Comparison of ENCODE assay signal across 23 cellular contexts in genomic region chr16:86525696-86526095, GRCh38. TPM values are rescaled to one million over a fixed set of nuclear protein-coding genes. Genes with fewer than 3 reads are reported as not detected.
DNase-seq lines count a peak whose midpoint lies in the region; ATAC-seq and TF ChIP-seq lines count a peak whose summit lies in the region.
"Had no signal": no experiment of that assay in that cellular context is flagged by ENCODE, and none has a peak within 500 bp of the region (broad histone marks: within the 10 kb centered on the region; RNA-seq: fewer than 3 reads in every experiment).

No MANE protein-coding gene starts in this region.

- H3K27ac ChIP-seq in left ventricle myocardium inferior (replicated peaks) (no peak overlapping the region), upper lobe of right lung (no peak overlapping the region)
- H3K27ac ChIP-seq: A549; BLaER1 treated with 17β-estradiol and CSF1 and Interleukin-3, amounts not matched to agents 10 nM and 100 nM had no signal

- H3K4me1 ChIP-seq in left ventricle myocardium inferior (peaks cover 12% of the 10 kb centered on the region), upper lobe of right lung (no peaks in the 10 kb centered on the region)
- H3K4me1 ChIP-seq: A549, BE2C had no signal

- TF ChIP-seq CTCF in left ventricle myocardium inferior (IDR thresholded peaks at IDR 0.05; ENCODE audit: borderline replicate concordance) = no peak
- no peak for TF ChIP-seq CTCF in upper lobe of right lung (IDR thresholded peaks at IDR 0.05)

- ATAC-seq in Right ventricle myocardium superior (ENCODE audit: poor library complexity) (no peak), upper lobe of right lung (no peak)
- ATAC-seq: A549, GM12878, GM23338, HCT116 had no signal

- H3K4me3 ChIP-seq in left ventricle myocardium inferior = no peak overlapping the region
- H3K4me3 ChIP-seq in upper lobe of right lung = no peak overlapping the region
- H3K4me3 ChIP-seq: A549; BLaER1 treated with 17β-estradiol and CSF1 and Interleukin-3, amounts not matched to agents 10 nM and 100 nM; GM12878; GM23338 had no signal

- DNase-seq in left ventricle myocardium inferior (peak; percentile 0), Right ventricle myocardium superior (no peak), posterior vena cava (ENCODE audit: low spot score) (peak; percentile 68), upper lobe of right lung (peak; percentile 17), NCI-H1694 (lab: John Stamatoyannopoulos, UW) (no peak), NCI-H2107 treated with DMSO at 0.1 percent for 48 hours (lab: John Stamatoyannopoulos, UW; ENCODE audit: unreplicated experiment) (no peak)
- no peak for DNase-seq in stimulated activated CD4-positive, alpha-beta T cell treated with anti-CD3 and anti-CD28 coated beads, Interleukin-15, amount 100 ng/mL, for 24 hours
- DNase-seq: 8988T; ACHN; AML-193; BE2C; CD4-positive, alpha-beta T cell; DMS 273 treated with DMSO at 0.1 percent for 48 hours; DMS79; EL; GDM1; H9 had no signal

- no peaks in the 10 kb centered on the region for H3K9me3 ChIP-seq in left ventricle myocardium inferior (replicated peaks)
- no peaks in the 10 kb centered on the region for H3K9me3 ChIP-seq in upper lobe of right lung
- H3K9me3 ChIP-seq: BE2C; BLaER1 treated with 17β-estradiol and CSF1 and Interleukin-3, amounts not matched to agents 10 nM and 100 nM had no signal

- intact Hi-C loops in left ventricle myocardium inferior (cut with micrococcal nuclease) (no loop called here), Right ventricle myocardium superior (cut with DNase I) (no loop called here), posterior vena cava (cut with DNase I) (no loop called here), upper lobe of right lung (cut with DNase I) (loop anchor here (10.0 kb wide), 1 partner anchor 701 kb away; no protein-coding TSS in a partner anchor)

- peaks cover 44% of the 10 kb centered on the region for H3K27me3 ChIP-seq in left ventricle myocardium inferior (ENCODE audit: low read depth)
- H3K27me3 ChIP-seq in upper lobe of right lung = peaks cover 14% of the 10 kb centered on the region
- H3K27me3 ChIP-seq: BLaER1 treated with 17β-estradiol and CSF1 and Interleukin-3, amounts not matched to agents 10 nM and 100 nM had no signal

- H3K36me3 ChIP-seq in left ventricle myocardium inferior (no peaks in the 10 kb centered on the region), upper lobe of right lung (no peaks in the 10 kb centered on the region)
- H3K36me3 ChIP-seq: BE2C had no signal

RNA-seq across cellular contexts. Expression of gene FOXF1, which starts 15.4 kb away (rescaled TPM):
- total RNA-seq in left ventricle myocardium inferior (0.33 TPM), Right ventricle myocardium superior (0.11 TPM), posterior vena cava (1 to 10 TPM; 2.5 to 4.3 TPM), upper lobe of right lung (46.4 TPM)
- total RNA-seq: CD4-positive, alpha-beta T cell; CD8-positive, alpha-beta memory T cell; GM12878; H9 had no signal

RNA-seq across cellular contexts. Expression of gene MTHFSD, which starts 29.3 kb away (rescaled TPM):
- total RNA-seq in left ventricle myocardium inferior (10.2 TPM), Right ventricle myocardium superior (9.6 TPM), posterior vena cava (10 to 100 TPM; 11.8 to 14.1 TPM), upper lobe of right lung (18.7 TPM)

RNA-seq across cellular contexts. Expression of gene FOXC2, which starts 40.9 kb away (rescaled TPM):
- total RNA-seq in left ventricle myocardium inferior (1.5 TPM), Right ventricle myocardium superior (1.4 TPM), posterior vena cava (10 to 100 TPM; 11.9 to 12.2 TPM), upper lobe of right lung (1.1 TPM)
- total RNA-seq: CD8-positive, alpha-beta memory T cell; GM12878; GM23338; H9 had no signal

RNA-seq across cellular contexts. Expression of gene FOXL1, which starts 52.7 kb away (rescaled TPM):
- total RNA-seq in left ventricle myocardium inferior = 0.38 TPM
- total RNA-seq in Right ventricle myocardium superior = 0.75 TPM
- total RNA-seq in posterior vena cava = 1 to 10 TPM; 7.5 to 8.9 TPM
- 0.81 TPM for total RNA-seq in upper lobe of right lung
- total RNA-seq: CD4-positive, alpha-beta T cell; CD8-positive, alpha-beta memory T cell; GM12878 had no signal

Comparison
In these comparisons a context has a peak if more than half of its experiments do, and no peak if none do; other contexts are left out.
1. DNase-seq: peak in left ventricle myocardium inferior (single experiment), posterior vena cava (single experiment) and upper lobe of right lung (single experiment); none in Right ventricle myocardium superior (single experiment), NCI-H1694 (single experiment), stimulated activated CD4-positive, alpha-beta T cell treated with anti-CD3 and anti-CD28 coated beads, Interleukin-15, amount 100 ng/mL, for 24 hours (single experiment) and NCI-H2107 treated with DMSO at 0.1 percent for 48 hours (single experiment).